ENCODE assay signal across 10 cellular contexts in genomic region chr14:93787465-93788306, GRCh38. TPM values are rescaled to one million over a fixed set of nuclear protein-coding genes. Genes with fewer than 3 reads are reported as not detected.
DNase-seq lines count a peak whose midpoint lies in the region; ATAC-seq and TF ChIP-seq lines count a peak whose summit lies in the region.
"Had no signal": no experiment of that assay in that cellular context is flagged by ENCODE, and none has a peak within 500 bp of the region (broad histone marks: within the 10 kb centered on the region; RNA-seq: fewer than 3 reads in every experiment).

No MANE protein-coding gene starts in this region.

- H3K36me3 ChIP-seq in left ventricle myocardium inferior: no peaks in the 10 kb centered on the region
- no peaks in the 10 kb centered on the region for H3K36me3 ChIP-seq in vagina
- no peaks in the 10 kb centered on the region for H3K36me3 ChIP-seq in osteoblast (ENCODE audit: insufficient read depth, low read length)

- DNase-seq in left ventricle myocardium inferior: no peak
- DNase-seq in Right ventricle myocardium superior: no peak
- DNase-seq in glutamatergic neuron: peak; percentile 59
- DNase-seq in neural crest cell (ENCODE audit: low read depth, low spot score): peak; percentile 18
- no peak for DNase-seq in vagina (ENCODE audit: extremely low spot score in 2 of 2)
- DNase-seq in UCSD-AML1 (lab: John Stamatoyannopoulos, UW; ENCODE audit: unreplicated experiment): no peak
- no peak for DNase-seq in AG08396 (ENCODE audit: low spot score)
- no peak for DNase-seq in osteoblast (ENCODE audit: insufficient read length, low spot score, missing footprints)
- DNase-seq: central memory CD4-positive, alpha-beta T cell; T-helper 1 cell had no signal

- H3K9me3 ChIP-seq in left ventricle myocardium inferior (replicated peaks): no peaks in the 10 kb centered on the region
- H3K9me3 ChIP-seq in vagina: no peaks in the 10 kb centered on the region
- no peaks in the 10 kb centered on the region for H3K9me3 ChIP-seq in osteoblast (ENCODE audit: low read depth, low read length)

- H3K27me3 ChIP-seq in left ventricle myocardium inferior (ENCODE audit: low read depth) (peaks cover 57% of the 10 kb centered on the region), vagina (no peaks in the 10 kb centered on the region), osteoblast (ENCODE audit: insufficient read depth, low read length) (peaks cover 23% of the 10 kb centered on the region)

- peak overlapping the region; percentile 85 for H3K27ac ChIP-seq in left ventricle myocardium inferior (replicated peaks)
- H3K27ac ChIP-seq in vagina: peak overlapping the region; percentile 84
- no peak overlapping the region for H3K27ac ChIP-seq in osteoblast (ENCODE audit: low read depth, low read length)

- H2AFZ ChIP-seq in osteoblast (ENCODE audit: low read length): no peak overlapping the region

- peaks cover 18% of the 10 kb centered on the region for H3K4me1 Mint-ChIP-seq in glutamatergic neuron (ENCODE audit: low read depth, unreplicated experiment)
- H3K4me1 Mint-ChIP-seq in neural crest cell: peaks cover 18% of the 10 kb centered on the region

- no peak for ATAC-seq in Right ventricle myocardium superior (ENCODE audit: poor library complexity)

- peaks cover 6% of the 10 kb centered on the region for H3K9me3 Mint-ChIP-seq in glutamatergic neuron (ENCODE audit: unreplicated experiment)
- no peaks in the 10 kb centered on the region for H3K9me3 Mint-ChIP-seq in neural crest cell

- TF ChIP-seq POLR2A in vagina (IDR thresholded peaks at IDR 0.05): no peak

- H4K20me1 ChIP-seq in osteoblast (ENCODE audit: insufficient read depth, low read length): no peaks in the 10 kb centered on the region

- TF ChIP-seq CTCF in left ventricle myocardium inferior (IDR thresholded peaks at IDR 0.05; ENCODE audit: borderline replicate concordance) (no peak), glutamatergic neuron (IDR thresholded peaks at IDR 0.05; ENCODE audit: partially characterized antibody, unreplicated experiment) (no peak), neural crest cell (conservative IDR thresholded peaks at IDR 0.05) (no peak), vagina (IDR thresholded peaks at IDR 0.05) (no peak), osteoblast (IDR thresholded peaks at IDR 0.05; ENCODE audit: extremely low read depth, low read depth, low read length) (no peak)

- H3K27me3 Mint-ChIP-seq in glutamatergic neuron (ENCODE audit: unreplicated experiment): peaks cover 8% of the 10 kb centered on the region
- peaks cover 63% of the 10 kb centered on the region for H3K27me3 Mint-ChIP-seq in neural crest cell (ENCODE audit: low read depth)

- peak overlapping the region; percentile 34 for H3K27ac Mint-ChIP-seq in glutamatergic neuron (ENCODE audit: unreplicated experiment)
- no peak overlapping the region for H3K27ac Mint-ChIP-seq in neural crest cell (ENCODE audit: unreplicated experiment)

- H3K4me1 ChIP-seq in left ventricle myocardium inferior (peaks cover 28% of the 10 kb centered on the region), vagina (peaks cover 37% of the 10 kb centered on the region), osteoblast (ENCODE audit: insufficient read depth, low read length) (no peaks in the 10 kb centered on the region)

- H3K4me3 ChIP-seq in left ventricle myocardium inferior: peak overlapping the region; percentile 74
- peak overlapping the region; percentile 58 to 69 for H3K4me3 ChIP-seq in vagina
- no peak overlapping the region for H3K4me3 ChIP-seq in osteoblast (ENCODE audit: insufficient read depth, low read length)

- H3K4me3 Mint-ChIP-seq in glutamatergic neuron (ENCODE audit: unreplicated experiment) (peak overlapping the region; percentile 91), neural crest cell (peak overlapping the region; percentile 81)

- H3K4me2 ChIP-seq in osteoblast (ENCODE audit: insufficient read depth, low read length): no peak overlapping the region

- peaks cover 5% of the 10 kb centered on the region for H3K36me3 Mint-ChIP-seq in glutamatergic neuron (ENCODE audit: unreplicated experiment)
- H3K36me3 Mint-ChIP-seq in neural crest cell (ENCODE audit: low read depth): no peaks in the 10 kb centered on the region

- no peaks in the 10 kb centered on the region for H3K79me2 ChIP-seq in osteoblast (ENCODE audit: insufficient read depth, low read length)

- intact Hi-C loops in left ventricle myocardium inferior (cut with micrococcal nuclease): no loop called here
- intact Hi-C loops in Right ventricle myocardium superior (cut with DNase I): loop anchor here (5.0 kb wide), 2 partner anchors 50 to 130 kb away; no protein-coding TSS in a partner anchor
- intact Hi-C loops in vagina (cut with DNase I): loop anchor here (5.0 kb wide), 1 partner anchor 130 kb away; no protein-coding TSS in a partner anchor

RNA-seq across cellular contexts. Expression of gene PRIMA1, which starts 0.6 kb away (rescaled TPM):
- total RNA-seq in left ventricle myocardium inferior (7.3 TPM), Right ventricle myocardium superior (8.4 TPM), glutamatergic neuron (ENCODE audit: unreplicated experiment) (2.4 TPM), neural crest cell (2.0 and 2.1 TPM in 2 replicates), vagina (6.1 TPM), osteoblast (not detected in 2 replicates)

Comparison
In these comparisons a context has a peak if more than half of its experiments do, and no peak if none do; other contexts are left out.
1. DNase-seq: peak in glutamatergic neuron (single experiment) and neural crest cell (single experiment); none in left ventricle myocardium inferior (single experiment), Right ventricle myocardium superior (single experiment), vagina (0 of 2), UCSD-AML1 (single experiment), AG08396 (single experiment) and osteoblast (single experiment).